9 cellular contexts compared by ENCODE assay signal in genomic region chr5:39578887-39579497, GRCh38.
DNase-seq lines count a peak whose midpoint lies in the region; ATAC-seq, FAIRE-seq and TF ChIP-seq lines count a peak whose summit lies in the region.
"Had no signal": no experiment of that assay in that cellular context is flagged by ENCODE, and none has a peak within 500 bp of the region (broad histone marks: within the 10 kb centered on the region; RNA-seq: fewer than 3 reads in every experiment).

No MANE protein-coding gene starts in this region.

- H3K9ac ChIP-seq in PC-3 (ENCODE audit: low read length), result no peak overlapping the region

- 84 to 93% (median 88%) methylated on average over 2 of the region's 2 CpGs for WGBS in spleen, 5 donors

- no peak for FAIRE-seq in GM12892 (lab: Jason Lieb, UNC)

- TF ChIP-seq CTCF in PC-3 (conservative IDR thresholded peaks at IDR 0.05; ENCODE audit: low read depth, low read length) (peak; percentile 74), spleen (IDR thresholded peaks at IDR 0.05 in 8 of 11, conservative IDR thresholded peaks at IDR 0.05 in 3 of 11) (peak; percentile 31 to 75 (median 65))

- H3K27ac ChIP-seq in PC-3 (ENCODE audit: low read length), result no peak overlapping the region
- no peak overlapping the region for H3K27ac ChIP-seq in spleen
- H3K27ac ChIP-seq: epithelial cell of prostate had no signal

- POLR2A ChIA-PET in PC-3 (lab: Charles Lee; ENCODE audit: unreplicated experiment), result interaction anchor here (0.7 kb wide), 1 partner anchor 181 kb away, joined by 14 read pairs; no protein-coding TSS in a partner anchor

- H3K4me1 ChIP-seq in PC-3 (ENCODE audit: insufficient read depth, low read length) (0 out of 2 replicates have a peak, but pooled peaks cover 3% of the 10 kb centered on the region), spleen (peaks cover 0 to 16% (median 8%) of the 10 kb centered on the region in 6 donors)

- H4K20me1 ChIP-seq in PC-3 (ENCODE audit: low read length), result no peaks in the 10 kb centered on the region

- peak; percentile 10 for DNase-seq in NCI-H2227 treated with DMSO at 0.1 percent for 48 hours (lab: John Stamatoyannopoulos, UW)
- no peak for DNase-seq in NCI-H2227 (lab: John Stamatoyannopoulos, UW; ENCODE audit: unreplicated experiment)
- DNase-seq in PC-3, result peak; percentile 65
- peak; percentile 80 for DNase-seq in fibroblast of peridontal ligament (ENCODE audit: extremely low read depth)
- DNase-seq in spleen, result no peak
- no peak for DNase-seq in stimulated activated CD4-positive, alpha-beta T cell treated with anti-CD3 and anti-CD28 coated beads, Interleukin-4, amount 100 ng/mL, for 4 hours
- no peak for DNase-seq in GM12892 (ENCODE audit: insufficient read length)
- no peak for DNase-seq in NCI-H128 (lab: John Stamatoyannopoulos, UW; ENCODE audit: unreplicated experiment)

- H3K9me3 ChIP-seq in PC-3 (ENCODE audit: low read length) (no peaks in the 10 kb centered on the region), spleen (no peaks in the 10 kb centered on the region)

- H3K4me3 ChIP-seq in PC-3 (ENCODE audit: low read length), result no peak overlapping the region
- no peak overlapping the region for H3K4me3 ChIP-seq in spleen

- H2AFZ ChIP-seq in PC-3 (ENCODE audit: low read length), result peak overlapping the region; percentile 15; the same call in 1 of the 2 replicates

- TF ChIP-seq POLR2A in spleen (IDR thresholded peaks at IDR 0.05), result no peak
- no peak for TF ChIP-seq POLR2A in GM12892 (IDR thresholded peaks at IDR 0.05; ENCODE audit: low read depth, low read length)

- no peak overlapping the region for H3K4me2 ChIP-seq in PC-3 (ENCODE audit: low read length)

- ATAC-seq in PC-3, result no peak

- H3K79me2 ChIP-seq in PC-3 (ENCODE audit: low read length), result no peaks in the 10 kb centered on the region

- H3K27me3 ChIP-seq in PC-3 (ENCODE audit: low read length) (no peaks in the 10 kb centered on the region), spleen (replicated peaks in 1 of 7) (no peaks in the 10 kb centered on the region)

- H3K9me2 ChIP-seq in PC-3 (replicated peaks; ENCODE audit: low read length), result no peaks in the 10 kb centered on the region

- intact Hi-C loops in PC-3 (cut with micrococcal nuclease) (loop anchor here (1.0 to 10.0 kb wide), 6 partner anchors 113 to 1296 kb away; no protein-coding TSS in a partner anchor), spleen (cut with DNase I; ENCODE audit: low total_unique reads) (no loop called here)

- no TSS peak for BruUV-seq in PC-3 (replicated peaks; lab: Mats Ljungman, UMichigan)

- H3F3A ChIP-seq in PC-3 (ENCODE audit: low read length, unreplicated experiment), result no peaks in the 10 kb centered on the region

- no peaks in the 10 kb centered on the region for H3K36me3 ChIP-seq in PC-3 (ENCODE audit: low read depth, low read length)
- H3K36me3 ChIP-seq in spleen, result no peaks in the 10 kb centered on the region

- CTCF ChIA-PET in PC-3 (lab: Charles Lee), result interaction anchor here (0.7 kb wide), 2 partner anchors 457 to 588 kb away, joined by 6 to 12 read pairs; no protein-coding TSS in a partner anchor

Comparison
In these comparisons a context has a peak if more than half of its experiments do, and no peak if none do; other contexts are left out.
1. DNase-seq: peak in NCI-H2227 treated with DMSO at 0.1 percent for 48 hours (single experiment), PC-3 (single experiment) and fibroblast of peridontal ligament (single experiment); none in NCI-H2227 (single experiment), spleen (single experiment), stimulated activated CD4-positive, alpha-beta T cell treated with anti-CD3 and anti-CD28 coated beads, Interleukin-4, amount 100 ng/mL, for 4 hours (0 of 2), GM12892 (single experiment) and NCI-H128 (single experiment).